In the genomic region with DNA sequence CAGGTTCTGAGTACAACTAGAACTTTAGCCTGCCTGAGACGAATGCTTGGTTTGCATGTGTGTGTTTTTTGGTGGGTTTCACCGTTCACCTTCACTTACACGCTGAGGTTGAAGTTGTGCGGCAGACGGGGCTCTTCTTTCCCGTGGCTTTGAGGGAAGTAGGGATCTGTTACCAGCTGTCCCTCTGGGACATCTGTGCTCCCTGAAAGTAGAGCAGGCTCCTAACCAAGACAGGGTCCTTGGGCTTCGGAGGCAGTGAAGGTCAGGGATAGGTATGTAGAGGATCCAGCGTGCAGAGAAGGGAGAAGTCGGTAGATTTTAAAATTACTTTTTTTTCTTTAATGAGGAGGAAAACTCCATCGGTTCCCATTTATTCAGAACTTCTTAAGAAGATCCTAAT, we compare ENCODE assay signal across 32 cellular contexts. TPM values are rescaled to one million over a fixed set of nuclear protein-coding genes. Genes with fewer than 3 reads are reported as not detected.
"Had no signal": no experiment of that assay in that cellular context is flagged by ENCODE, and none has a peak within 500 bp of the region (broad histone marks: within the 10 kb centered on the region; RNA-seq: fewer than 3 reads in every experiment).

No MANE protein-coding gene starts in this region.

- H3K4me3 ChIP-seq: coronary artery, gastrocnemius medialis, heart right ventricle had no signal

- DNase-seq: activated CD4-positive, alpha-beta memory T cell treated with anti-CD3 and anti-CD28 coated beads, Interleukin-2, amount 10 ng/mL, durations not matched to agents 7 days and 5 days; activated CD4-positive, alpha-beta T cell treated with anti-CD3 and anti-CD28 coated beads for 1 hour; activated CD4-positive, alpha-beta T cell treated with anti-CD3 and anti-CD28 coated beads for 4 hours; activated CD4-positive, alpha-beta T cell treated with anti-CD3 and anti-CD28 coated beads, Interleukin-2, amount 10 ng/mL, durations not matched to agents 7 days and 5 days; activated CD4-positive, alpha-beta T cell treated with anti-CD3 and anti-CD28 coated beads, Interleukin-2, amount 50 U/mL, for 4 hours; activated CD8-positive, alpha-beta memory T cell treated with anti-CD3 and anti-CD28 coated beads, Interleukin-2, amount 50 U/mL, for 48 hours; activated gamma-delta T cell; activated naive CD4-positive, alpha-beta T cell; activated naive CD4-positive, alpha-beta T cell treated with anti-CD3 and anti-CD28 coated beads, Interleukin-2, amount 10 ng/mL, durations not matched to agents 7 days and 5 days; activated T-cell treated with anti-CD3 and anti-CD28 coated beads for 4 hours; activated T-cell treated with anti-CD3 and anti-CD28 coated beads, Interleukin-2, amount 50 U/mL, for 24 hours; activated T-cell treated with anti-CD3 and anti-CD28 coated beads, Interleukin-2, amount 50 U/mL, for 72 hours; amniotic stem cell; anterior cingulate cortex; brain microvascular endothelial cell; dorsolateral prefrontal cortex; effector memory CD4-positive, alpha-beta T cell; endodermal cell; foreskin keratinocyte; gastrocnemius medialis; heart right ventricle; T-helper 1 cell; T-helper 17 cell; T1000 had no signal

- H3K4me3 Mint-ChIP-seq: activated CD4-positive, alpha-beta memory T cell treated with anti-CD3 and anti-CD28 coated beads, Interleukin-2, amount 10 ng/mL, durations not matched to agents 7 days and 5 days; activated CD4-positive, alpha-beta T cell treated with anti-CD3 and anti-CD28 coated beads, Interleukin-2, amount 10 ng/mL, durations not matched to agents 7 days and 5 days; activated naive CD4-positive, alpha-beta T cell treated with anti-CD3 and anti-CD28 coated beads, Interleukin-2, amount 10 ng/mL, durations not matched to agents 7 days and 5 days; activated naive CD8-positive, alpha-beta T cell; activated T-cell treated with anti-CD3 and anti-CD28 coated beads, Interleukin-2, amount 50 U/mL, for 24 hours; activated T-cell treated with anti-CD3 and anti-CD28 coated beads, Interleukin-2, amount 50 U/mL, for 72 hours; central memory CD8-positive, alpha-beta T cell; dendritic cell treated with granulocyte-macrophage colony-stimulating factor and Interleukin-4, amounts not matched to agents 40 ng/mL and 50 ng/mL, for 4 days; endodermal cell; T-helper 17 cell; T-helper 2 cell treated with Interferon-gamma antibody and Interleukin-4, amounts not matched to agents 5 μg/mL and 100 μg/mL, for 36 hours; WTC11 had no signal

- H3K36me3 Mint-ChIP-seq: activated naive CD4-positive, alpha-beta T cell treated with anti-CD3 and anti-CD28 coated beads, Interleukin-2, amount 10 ng/mL, durations not matched to agents 7 days and 5 days; activated naive CD8-positive, alpha-beta T cell; WTC11 had no signal

- H3K27me3 ChIP-seq: brain microvascular endothelial cell, foreskin keratinocyte, gastrocnemius medialis had no signal

- H3K36me3 ChIP-seq: brain microvascular endothelial cell, gastrocnemius medialis, heart right ventricle had no signal

- H3K27me3 Mint-ChIP-seq: activated CD4-positive, alpha-beta memory T cell treated with anti-CD3 and anti-CD28 coated beads, Interleukin-2, amount 10 ng/mL, durations not matched to agents 7 days and 5 days; activated CD4-positive, alpha-beta T cell treated with anti-CD3 and anti-CD28 coated beads, Interleukin-2, amount 10 ng/mL, durations not matched to agents 7 days and 5 days had no signal

- H3K9me3 Mint-ChIP-seq: activated CD4-positive, alpha-beta memory T cell treated with anti-CD3 and anti-CD28 coated beads, Interleukin-2, amount 10 ng/mL, durations not matched to agents 7 days and 5 days; activated CD4-positive, alpha-beta T cell treated with anti-CD3 and anti-CD28 coated beads, Interleukin-2, amount 10 ng/mL, durations not matched to agents 7 days and 5 days; activated naive CD4-positive, alpha-beta T cell treated with anti-CD3 and anti-CD28 coated beads, Interleukin-2, amount 10 ng/mL, durations not matched to agents 7 days and 5 days; activated T-cell treated with anti-CD3 and anti-CD28 coated beads, Interleukin-2, amount 50 U/mL, for 24 hours; activated T-cell treated with anti-CD3 and anti-CD28 coated beads, Interleukin-2, amount 50 U/mL, for 72 hours; central memory CD8-positive, alpha-beta T cell; dendritic cell treated with granulocyte-macrophage colony-stimulating factor and Interleukin-4, amounts not matched to agents 40 ng/mL and 50 ng/mL, for 4 days; endodermal cell; T-helper 2 cell treated with Interferon-gamma antibody and Interleukin-4, amounts not matched to agents 5 μg/mL and 100 μg/mL, for 36 hours had no signal

- H3K4me1 ChIP-seq: foreskin keratinocyte, gastrocnemius medialis had no signal

- H3K4me1 Mint-ChIP-seq: activated CD4-positive, alpha-beta memory T cell treated with anti-CD3 and anti-CD28 coated beads, Interleukin-2, amount 10 ng/mL, durations not matched to agents 7 days and 5 days; activated CD4-positive, alpha-beta T cell treated with anti-CD3 and anti-CD28 coated beads, Interleukin-2, amount 10 ng/mL, durations not matched to agents 7 days and 5 days; activated naive CD4-positive, alpha-beta T cell treated with anti-CD3 and anti-CD28 coated beads, Interleukin-2, amount 10 ng/mL, durations not matched to agents 7 days and 5 days; central memory CD8-positive, alpha-beta T cell; endodermal cell; T-helper 17 cell; WTC11 had no signal

- H3K27ac Mint-ChIP-seq: activated CD4-positive, alpha-beta memory T cell treated with anti-CD3 and anti-CD28 coated beads, Interleukin-2, amount 10 ng/mL, durations not matched to agents 7 days and 5 days; activated CD4-positive, alpha-beta T cell treated with anti-CD3 and anti-CD28 coated beads, Interleukin-2, amount 10 ng/mL, durations not matched to agents 7 days and 5 days; activated naive CD4-positive, alpha-beta T cell treated with anti-CD3 and anti-CD28 coated beads, Interleukin-2, amount 10 ng/mL, durations not matched to agents 7 days and 5 days; activated naive CD8-positive, alpha-beta T cell; activated T-cell treated with anti-CD3 and anti-CD28 coated beads, Interleukin-2, amount 50 U/mL, for 24 hours; activated T-cell treated with anti-CD3 and anti-CD28 coated beads, Interleukin-2, amount 50 U/mL, for 72 hours; dendritic cell treated with granulocyte-macrophage colony-stimulating factor and Interleukin-4, amounts not matched to agents 40 ng/mL and 50 ng/mL, for 4 days; endodermal cell; T-helper 17 cell; T-helper 2 cell treated with Interferon-gamma antibody and Interleukin-4, amounts not matched to agents 5 μg/mL and 100 μg/mL, for 36 hours; WTC11 had no signal

- H3K27ac ChIP-seq: brain microvascular endothelial cell, coronary artery, foreskin keratinocyte, gastrocnemius medialis, heart right ventricle had no signal

- H3K9me3 ChIP-seq: gastrocnemius medialis, heart right ventricle had no signal

RNA-seq across cellular contexts. Expression of a gene that starts 48.7 kb away (rescaled TPM):
- total RNA-seq: activated CD4-positive, alpha-beta memory T cell treated with anti-CD3 and anti-CD28 coated beads, Interleukin-2, amount 10 ng/mL, durations not matched to agents 7 days and 5 days; activated CD4-positive, alpha-beta T cell treated with anti-CD3 and anti-CD28 coated beads, Interleukin-2, amount 10 ng/mL, durations not matched to agents 7 days and 5 days; bronchial epithelial cell; endodermal cell; epithelial cell of proximal tubule; foreskin keratinocyte; T-helper 17 cell had no signal
